Comparison of ENCODE assay signal across 9 cellular contexts in genomic region chr16:4689091-4689671, GRCh38. TPM values are rescaled to one million over a fixed set of nuclear protein-coding genes. Genes with fewer than 3 reads are reported as not detected.
"Had no signal": no experiment of that assay in that cellular context is flagged by ENCODE, and none has a peak within 500 bp of the region (broad histone marks: within the 10 kb centered on the region; RNA-seq: fewer than 3 reads in every experiment).

No MANE protein-coding gene starts in this region.

- H3K4me1 ChIP-seq: prostate gland had no signal

- H3K27me3 ChIP-seq: cardiac muscle cell had no signal

- H3K27ac ChIP-seq: cardiac muscle cell, prostate gland had no signal

- H3K36me3 ChIP-seq: prostate gland had no signal

- H3K4me3 ChIP-seq: cardiac muscle cell, prostate gland had no signal

- DNase-seq: activated CD4-positive, alpha-beta T cell treated with anti-CD3 and anti-CD28 coated beads, Interleukin-2, amount 50 U/mL, for 4 hours; activated naive CD4-positive, alpha-beta T cell treated with anti-CD3 and anti-CD28 coated beads for 36 hours; hippocampal formation; mesenchymal stem cell; occipital lobe; stimulated activated naive CD8-positive, alpha-beta T cell treated with anti-CD3 and anti-CD28 coated beads, Interleukin-15, amount 100 ng/mL, for 72 hours had no signal

- H3K9me3 ChIP-seq: prostate gland had no signal

RNA-seq across cellular contexts. Expression of gene DNAAF8, which starts 45.2 kb away (rescaled TPM):
- total RNA-seq: activated T-helper 17 cell treated with anti-CD3 and anti-CD28 coated beads, Interleukin-2, amount 50 U/mL, for 72 hours had no signal
